2 cellular contexts compared by ENCODE assay signal in the genomic region with DNA sequence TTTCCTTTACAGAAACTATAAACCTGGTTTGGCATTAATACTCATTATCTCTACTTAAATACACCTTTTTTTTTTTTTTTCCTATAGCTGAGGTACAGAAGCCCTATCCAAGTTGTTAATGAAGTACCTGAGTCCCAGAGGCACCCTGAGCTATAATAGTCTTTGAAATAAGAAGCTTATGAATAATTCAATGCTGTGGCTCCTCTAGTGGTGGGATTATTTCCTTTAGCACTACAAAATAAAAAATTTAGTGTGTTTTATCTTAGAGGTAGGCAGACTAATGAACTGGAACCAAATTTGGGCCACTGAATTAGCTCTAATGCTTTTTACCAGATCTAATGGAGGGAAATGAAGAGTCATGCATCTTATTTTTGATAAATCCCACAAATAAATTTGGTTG.
TF ChIP-seq lines count a peak whose summit lies in the region.

No MANE protein-coding gene starts in this region.

TF ChIP-seq in SK-N-SH, 30 proteins besides CTCF, POLR2A, EP300 and RAD21 (continued from another document):
- TF ChIP-seq, protein P1, sequence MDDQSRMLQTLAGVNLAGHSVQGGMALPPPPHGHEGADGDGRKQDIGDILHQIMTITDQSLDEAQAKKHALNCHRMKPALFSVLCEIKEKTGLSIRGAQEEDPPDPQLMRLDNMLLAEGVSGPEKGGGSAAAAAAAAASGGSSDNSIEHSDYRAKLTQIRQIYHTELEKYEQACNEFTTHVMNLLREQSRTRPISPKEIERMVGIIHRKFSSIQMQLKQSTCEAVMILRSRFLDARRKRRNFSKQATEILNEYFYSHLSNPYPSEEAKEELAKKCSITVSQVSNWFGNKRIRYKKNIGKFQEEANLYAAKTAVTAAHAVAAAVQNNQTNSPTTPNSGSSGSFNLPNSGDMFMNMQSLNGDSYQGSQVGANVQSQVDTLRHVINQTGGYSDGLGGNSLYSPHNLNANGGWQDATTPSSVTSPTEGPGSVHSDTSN (IDR thresholded peaks at IDR 0.05), result no peak
- no peak for TF ChIP-seq RXRA (IDR thresholded peaks at IDR 0.05; ENCODE audit: borderline replicate concordance, low read depth)
- no peak for TF ChIP-seq FOXM1 (IDR thresholded peaks at IDR 0.05; ENCODE audit: low read depth)
- TF ChIP-seq RCOR1 (IDR thresholded peaks at IDR 0.05; ENCODE audit: low read length), result no peak
- TF ChIP-seq, protein P2, sequence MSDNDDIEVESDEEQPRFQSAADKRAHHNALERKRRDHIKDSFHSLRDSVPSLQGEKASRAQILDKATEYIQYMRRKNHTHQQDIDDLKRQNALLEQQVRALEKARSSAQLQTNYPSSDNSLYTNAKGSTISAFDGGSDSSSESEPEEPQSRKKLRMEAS (IDR thresholded peaks at IDR 0.05; ENCODE audit: low read depth), result no peak
- no peak for TF ChIP-seq SMC3 (IDR thresholded peaks at IDR 0.05; ENCODE audit: low read depth, low read length)

TF ChIP-seq in SK-N-SH treated with all-trans-retinoic acid at 6 μM for 48 hours, 23 proteins besides CTCF, POLR2A, EP300 and RAD21 (continued from another document):
- TF ChIP-seq OSR1 (CRISPR knock-in tag; IDR thresholded peaks at IDR 0.05), result no peak
